26 cellular contexts compared by ENCODE assay signal in the genomic region with DNA sequence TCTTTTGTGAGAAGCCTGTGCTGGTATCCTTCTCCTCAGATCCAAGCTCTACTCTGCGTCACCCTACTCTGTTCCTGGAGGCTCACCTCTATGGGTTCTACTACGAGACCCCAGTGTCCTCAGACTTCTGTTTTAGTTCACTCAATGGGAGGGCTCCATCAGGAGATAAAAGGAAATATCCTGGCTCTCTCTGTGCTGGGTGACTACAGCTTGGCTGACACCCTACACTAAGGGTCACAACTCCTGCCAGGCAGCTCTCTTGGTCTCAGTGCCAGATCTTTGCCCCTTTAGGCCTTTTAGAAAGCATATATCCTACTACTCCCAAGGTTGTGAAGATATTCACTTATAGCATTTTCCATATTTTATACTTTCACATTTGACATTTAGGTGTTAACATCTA.
"Had no signal": no experiment of that assay in that cellular context is flagged by ENCODE, and none has a peak within 500 bp of the region (broad histone marks: within the 10 kb centered on the region; RNA-seq: fewer than 3 reads in every experiment).

No MANE protein-coding gene starts in this region.

- H3K27ac ChIP-seq: dorsolateral prefrontal cortex, epithelial cell of prostate, gastrocnemius medialis, hepatocyte, left ventricle myocardium inferior, lower lobe of right lung, prostate gland, sigmoid colon, suprapubic skin, transverse colon, upper lobe of right lung, uterus had no signal

- H3K4me3 Mint-ChIP-seq: naive B cell; nephron progenitor cell; stimulated activated naive CD8-positive, alpha-beta T cell treated with anti-CD3 and anti-CD28 coated beads, Interleukin-15, amount 100 ng/mL, for 72 hours had no signal

- H3K36me3 ChIP-seq: uterus had no signal

- H3K27ac Mint-ChIP-seq: nephron progenitor cell had no signal

- H3K4me3 ChIP-seq: dorsolateral prefrontal cortex, gastrocnemius medialis, hepatocyte, left ventricle myocardium inferior, lower lobe of right lung, mucosa of descending colon, prostate gland, sigmoid colon, suprapubic skin, transverse colon, upper lobe of right lung, uterus had no signal

- H3K9me3 Mint-ChIP-seq: naive B cell; nephron progenitor cell; stimulated activated naive CD8-positive, alpha-beta T cell treated with anti-CD3 and anti-CD28 coated beads, Interleukin-15, amount 100 ng/mL, for 72 hours had no signal

- H3K27me3 ChIP-seq: dorsolateral prefrontal cortex, gastrocnemius medialis, hepatocyte, sigmoid colon, suprapubic skin, transverse colon, upper lobe of right lung, uterus had no signal

- DNase-seq: dorsolateral prefrontal cortex; effector CD4-positive, alpha-beta T cell; foreskin fibroblast; gastrocnemius medialis; head of caudate nucleus; kidney; left ventricle myocardium inferior; lower lobe of right lung; mucosa of descending colon; naive B cell; nephron progenitor cell; nucleus accumbens; right cardiac atrium; sigmoid colon; stimulated activated CD4-positive, alpha-beta T cell treated with anti-CD3 and anti-CD28 coated beads, Interleukin-2, amount 100 ng/mL, for 24 hours; stimulated activated CD4-positive, alpha-beta T cell treated with anti-CD3 and anti-CD28 coated beads, Interleukin-4, amount 100 ng/mL, for 24 hours; stimulated activated naive CD4-positive, alpha-beta T cell; stimulated activated naive CD8-positive, alpha-beta T cell treated with anti-CD3 and anti-CD28 coated beads, Interleukin-15, amount 100 ng/mL, for 72 hours; transverse colon; upper lobe of right lung; uterus had no signal

- H3K4me1 Mint-ChIP-seq: nephron progenitor cell; stimulated activated naive CD8-positive, alpha-beta T cell treated with anti-CD3 and anti-CD28 coated beads, Interleukin-15, amount 100 ng/mL, for 72 hours had no signal

- H3K27me3 Mint-ChIP-seq: naive B cell; stimulated activated naive CD8-positive, alpha-beta T cell treated with anti-CD3 and anti-CD28 coated beads, Interleukin-15, amount 100 ng/mL, for 72 hours had no signal

- H3K9me3 ChIP-seq: gastrocnemius medialis, left ventricle myocardium inferior, lower lobe of right lung, mucosa of descending colon, prostate gland, sigmoid colon, suprapubic skin, transverse colon, upper lobe of right lung, uterus had no signal

- H3K4me1 ChIP-seq: gastrocnemius medialis, left ventricle myocardium inferior, lower lobe of right lung, prostate gland, sigmoid colon, suprapubic skin, transverse colon, upper lobe of right lung, uterus had no signal

- ATAC-seq: esophagus mucosa; gastrocnemius medialis; lower lobe of right lung; mucosa of descending colon; right cardiac atrium; stimulated activated naive CD8-positive, alpha-beta T cell treated with anti-CD3 and anti-CD28 coated beads, Interleukin-15, amount 100 ng/mL, for 72 hours; upper lobe of right lung had no signal
